Comparison of ENCODE assay signal across 11 cellular contexts in genomic region chr13:99983401-99984133, GRCh38. TPM values are rescaled to one million over a fixed set of nuclear protein-coding genes. Genes with fewer than 3 reads are reported as not detected.
DNase-seq lines count a peak whose midpoint lies in the region; ATAC-seq, FAIRE-seq and TF ChIP-seq lines count a peak whose summit lies in the region.
"Had no signal": no experiment of that assay in that cellular context is flagged by ENCODE, and none has a peak within 500 bp of the region (broad histone marks: within the 10 kb centered on the region; RNA-seq: fewer than 3 reads in every experiment).

No MANE protein-coding gene starts in this region.

- no peak overlapping the region for H4K5ac ChIP-seq in H1 (ENCODE audit: insufficient read length, low read depth, low read length)

- H3K36me3 Mint-ChIP-seq in activated naive CD4-positive, alpha-beta T cell treated with anti-CD3 and anti-CD28 coated beads, Interleukin-2, amount 50 U/mL, for 24 hours = peaks cover 7% of the 10 kb centered on the region
- peaks cover 6 to 11% of the 10 kb centered on the region in 2 donors for H3K36me3 Mint-ChIP-seq in stimulated activated naive B cell treated with anti-CD40 and anti-IgM and Interleukin-4, amounts not matched to agents 10 μg/mL and 1 μg/mL and 100 μg/mL, for 72 hours

- H4K8ac ChIP-seq in H1 (ENCODE audit: extremely low read depth, insufficient read depth, low read length) = no peak overlapping the region

- H3K36me3 ChIP-seq in PC-9 (ENCODE audit: low read depth) (0 out of 2 replicates have a peak, but pooled peaks cover 8% of the 10 kb centered on the region), H1 (ENCODE audit: control insufficient read depth in 2 of 4, insufficient read depth in 4 of 4, low read length in 3 of 4) (peaks cover 18 to 48% (median 31%) of the 10 kb centered on the region in 4 experiments; a peak in 6 of 8 replicates)

- BruUV-seq in PC-9 (replicated peaks; lab: Mats Ljungman, UMichigan) = TSS peak; percentile 41

- no peaks in the 10 kb centered on the region for H3K9me2 ChIP-seq in PC-9 (ENCODE audit: insufficient read depth)

- TF ChIP-seq POLR2A in H1 (IDR thresholded peaks at IDR 0.05; ENCODE audit: control extremely low read depth in 1 of 2, low read depth in 2 of 2, low read length in 2 of 2) = 0 out of 3 replicates have a peak, but pooled peaks of 1 of the 2 experiments have one; percentile 38

- 3% methylated on average over 40 of the region's 40 CpGs; no CpG with 5 or more reads in 1 of the 2 experiments for WGBS in H1 (ENCODE audit: extremely low coverage in 1 of 2, insufficient coverage in 1 of 2, insufficient read length in 1 of 2, insufficient replicate concordance in 2 of 2, low coverage in 1 of 2, low lambda C conversion rate in 2 of 2, missing lambda C conversion rate in 1 of 2), 2 experiments

- TF ChIP-seq CTCF in PC-9 (conservative IDR thresholded peaks at IDR 0.05) = no peak
- no peak for TF ChIP-seq CTCF in H1 (IDR thresholded peaks at IDR 0.05; ENCODE audit: control extremely low read depth in 1 of 3, insufficient read depth in 1 of 3, low read depth in 1 of 3, low read length in 3 of 3)

- no peak overlapping the region for H2BK20ac ChIP-seq in H1 (ENCODE audit: low read length)

- H3K27ac ChIP-seq in PC-9 = no peak overlapping the region
- peak overlapping the region; percentile 32; the same call in 1 of the 2 replicates for H3K27ac ChIP-seq in H1 (ENCODE audit: low read depth, low read length)

- peaks cover 8% of the 10 kb centered on the region for H3K9me3 Mint-ChIP-seq in activated naive CD4-positive, alpha-beta T cell treated with anti-CD3 and anti-CD28 coated beads, Interleukin-2, amount 50 U/mL, for 24 hours
- H3K9me3 Mint-ChIP-seq in stimulated activated naive B cell treated with anti-CD40 and anti-IgM and Interleukin-4, amounts not matched to agents 10 μg/mL and 1 μg/mL and 100 μg/mL, for 72 hours = peaks cover 4 to 5% of the 10 kb centered on the region in 2 donors

- peak overlapping the region; percentile 94 for H3K27ac Mint-ChIP-seq in activated naive CD4-positive, alpha-beta T cell treated with anti-CD3 and anti-CD28 coated beads, Interleukin-2, amount 50 U/mL, for 24 hours
- H3K27ac Mint-ChIP-seq in stimulated activated naive B cell treated with anti-CD40 and anti-IgM and Interleukin-4, amounts not matched to agents 10 μg/mL and 1 μg/mL and 100 μg/mL, for 72 hours = peak overlapping the region; percentile 90

- H2BK12ac ChIP-seq in H1 (ENCODE audit: low read depth, low read length) = no peak overlapping the region

- H3F3A ChIP-seq in PC-9 (ENCODE audit: insufficient read depth, low read depth) = peaks cover 11% of the 10 kb centered on the region

- no peak for DNase-seq in activated naive CD4-positive, alpha-beta T cell treated with anti-CD3 and anti-CD28 coated beads, Interleukin-2, amount 50 U/mL, for 16 hours
- peak in 1 of 2 experiments; percentile 51 for DNase-seq in PC-9
- DNase-seq in H1 (ENCODE audit: low read depth in 1 of 2, low spot score in 2 of 2) = peak in 1 of 2 experiments; percentile 46
- DNase-seq in stimulated activated naive B cell treated with anti-CD40 and anti-IgM and Interleukin-4, amounts not matched to agents 10 μg/mL and 1 μg/mL and 100 μg/mL, for 72 hours = no peak
- DNase-seq in left ventricle myocardium superior = no peak
- DNase-seq: central memory CD4-positive, alpha-beta T cell had no signal

- peak overlapping the region; percentile 88 for H2AFZ ChIP-seq in PC-9
- no peak overlapping the region for H2AFZ ChIP-seq in H1 (ENCODE audit: low read length)

- H3K14ac ChIP-seq in H1 (ENCODE audit: insufficient read length) = no peak overlapping the region

- ATAC-seq in stimulated activated naive B cell treated with anti-CD40 and anti-IgM and Interleukin-4, amounts not matched to agents 10 μg/mL and 1 μg/mL and 100 μg/mL, for 72 hours (replicated peaks) = no peak
- ATAC-seq in HG03175 (IDR thresholded peaks at IDR 0.05; ENCODE audit: unreplicated experiment) (no peak), left ventricle myocardium superior (no peak), GM19035 (IDR thresholded peaks at IDR 0.05; ENCODE audit: unreplicated experiment) (no peak)

- TF ChIP-seq EP300 in H1 (IDR thresholded peaks at IDR 0.05; ENCODE audit: borderline replicate concordance in 1 of 2, low read depth in 2 of 2, low read length in 2 of 2) = no peak

- H3K4ac ChIP-seq in H1 (replicated peaks; ENCODE audit: insufficient read length, low read depth, low read length) = peak overlapping the region; percentile 2

- H2BK120ac ChIP-seq in H1 (replicated peaks; ENCODE audit: low read depth, low read length) = peak overlapping the region; percentile 7

- no peak overlapping the region for H2BK15ac ChIP-seq in H1 (ENCODE audit: low read length)

- no peak overlapping the region for H2AK5ac ChIP-seq in H1 (ENCODE audit: low read depth, low read length)

- peak overlapping the region; percentile 98 for H3K4me3 ChIP-seq in PC-9
- H3K4me3 ChIP-seq in H1 (ENCODE audit: extremely low read depth in 1 of 4, insufficient read depth in 2 of 4, low read depth in 3 of 4, low read length in 4 of 4) = peak overlapping the region; percentile 93 to 96 (median 94)
- H3K4me3 ChIP-seq: smooth muscle cell had no signal

- peak overlapping the region; percentile 90 for H3K56ac ChIP-seq in H1 (replicated peaks; ENCODE audit: insufficient read length, low read depth, low read length)

- H3K4me2 ChIP-seq in PC-9 (peak overlapping the region; percentile 98), H1 (ENCODE audit: insufficient read depth in 1 of 2, low read depth in 2 of 2, low read length in 2 of 2) (peak overlapping the region; percentile 83 to 95)
- H3K4me2 ChIP-seq: smooth muscle cell had no signal

- peaks cover 15% of the 10 kb centered on the region for H3K4me1 Mint-ChIP-seq in activated naive CD4-positive, alpha-beta T cell treated with anti-CD3 and anti-CD28 coated beads, Interleukin-2, amount 50 U/mL, for 24 hours
- H3K4me1 Mint-ChIP-seq in stimulated activated naive B cell treated with anti-CD40 and anti-IgM and Interleukin-4, amounts not matched to agents 10 μg/mL and 1 μg/mL and 100 μg/mL, for 72 hours = peaks cover 7 to 10% of the 10 kb centered on the region in 2 donors

- H3K79me1 ChIP-seq in H1 (ENCODE audit: low read depth, low read length) = no peaks in the 10 kb centered on the region; the same call in 1 of the 2 replicates

- no peak; a peak in 1 of 4 replicates for TF ChIP-seq RAD21 in H1 (IDR thresholded peaks at IDR 0.05 in 1 of 2, conservative IDR thresholded peaks at IDR 0.05 in 1 of 2; ENCODE audit: low read depth in 2 of 2, low read length in 2 of 2)

- H3K9me3 ChIP-seq in PC-9 (ENCODE audit: insufficient read depth, low read depth) (no peaks in the 10 kb centered on the region), H1 (ENCODE audit: insufficient read depth in 2 of 2, low read depth in 1 of 2, low read length in 1 of 2) (no peaks in the 10 kb centered on the region; a peak in 1 of 4 replicates)

- peak overlapping the region; percentile 19 for H3K4me3 Mint-ChIP-seq in activated naive CD4-positive, alpha-beta T cell treated with anti-CD3 and anti-CD28 coated beads, Interleukin-2, amount 50 U/mL, for 24 hours
- H3K4me3 Mint-ChIP-seq in stimulated activated naive B cell treated with anti-CD40 and anti-IgM and Interleukin-4, amounts not matched to agents 10 μg/mL and 1 μg/mL and 100 μg/mL, for 72 hours = peak overlapping the region in 1 of 2 donors; percentile 32

- H3K23me2 ChIP-seq in H1 (ENCODE audit: low read depth, low read length) = peaks cover 32% of the 10 kb centered on the region

- CTCF ChIA-PET in PC-9 (lab: Charles Lee) = no interaction called here
- CTCF ChIA-PET in H1 (lab: Charles Lee; ENCODE audit: partially characterized antibody) = interaction anchor here (0.9 to 2.5 kb wide), 7 partner anchors 13 to 328 kb away, joined by 3 to 10 read pairs (median 5); no protein-coding TSS in a partner anchor

- POLR2A ChIA-PET in PC-9 (lab: Charles Lee; ENCODE audit: unreplicated experiment) (no interaction called here), H1 (lab: Charles Lee; ENCODE audit: partially characterized antibody) (interaction anchor here (0.9 to 11.2 kb wide), 9 partner anchors 9 to 507 kb away, joined by 3 to 145 read pairs (median 32); partner anchors contain the start of genes CLYBL and ZIC5)

- peaks cover 7% of the 10 kb centered on the region; the same call in 1 of the 2 replicates for H4K20me1 ChIP-seq in PC-9 (ENCODE audit: insufficient read depth)
- H4K20me1 ChIP-seq in H1 (replicated peaks in 1 of 2; ENCODE audit: control insufficient read depth in 1 of 2, insufficient read depth in 2 of 2, low read length in 2 of 2) = peaks cover 18 to 27% of the 10 kb centered on the region in 2 experiments

- peaks cover 15% of the 10 kb centered on the region for H3K4me1 ChIP-seq in PC-9 (replicated peaks; ENCODE audit: insufficient read depth)
- peaks cover 0 to 14% (median 1%) of the 10 kb centered on the region in 4 experiments; a peak in 6 of 7 replicates for H3K4me1 ChIP-seq in H1 (replicated peaks in 1 of 4; ENCODE audit: control insufficient read depth in 3 of 4, insufficient read depth in 4 of 4, low read length in 3 of 4)

- H3K23ac ChIP-seq in H1 (ENCODE audit: insufficient read length) = no peak overlapping the region

- peak overlapping the region; percentile 52; the same call in 1 of the 2 replicates for H3K18ac ChIP-seq in H1 (ENCODE audit: extremely low read depth, low read length)

- H3K9ac ChIP-seq in H1 (replicated peaks in 1 of 4; ENCODE audit: extremely low read depth in 1 of 4, low read depth in 3 of 4, low read length in 3 of 4) = peak overlapping the region; percentile 76 to 88 (median 82)

- H3K27me3 ChIP-seq in PC-9 (ENCODE audit: insufficient read depth, low read depth) = no peaks in the 10 kb centered on the region
- H3K27me3 ChIP-seq in H1 (replicated peaks in 1 of 4; ENCODE audit: control insufficient read depth in 3 of 4, extremely low read depth in 1 of 4, insufficient read depth in 3 of 4, low read length in 3 of 4) = peaks cover 0 to 8% (median 0%) of the 10 kb centered on the region in 4 experiments; a peak in 3 of 7 replicates

- H4K91ac ChIP-seq in H1 (replicated peaks; ENCODE audit: insufficient read length, low read length) = no peak overlapping the region

- peak; percentile 65 for FAIRE-seq in H1 (lab: Jason Lieb, UNC)
- FAIRE-seq: GM19239 had no signal

- intact Hi-C loops in PC-9 (cut with micrococcal nuclease; ENCODE audit: unreplicated experiment) (loop anchor here (5.0 to 10.0 kb wide), 2 partner anchors 486 to 531 kb away; no protein-coding TSS in a partner anchor), left ventricle myocardium superior (cut with micrococcal nuclease) (no loop called here)

- H3K79me2 ChIP-seq in PC-9 (ENCODE audit: low read depth) (peaks cover 28% of the 10 kb centered on the region), H1 (ENCODE audit: control insufficient read depth in 1 of 2, insufficient read depth in 2 of 2, low read length in 2 of 2) (peaks cover 21 to 66% of the 10 kb centered on the region in 2 experiments)

- H2BK5ac ChIP-seq in H1 (ENCODE audit: low read depth, low read length) = no peak overlapping the region

- H3K27me3 Mint-ChIP-seq in activated naive CD4-positive, alpha-beta T cell treated with anti-CD3 and anti-CD28 coated beads, Interleukin-2, amount 50 U/mL, for 24 hours = peaks cover 37% of the 10 kb centered on the region
- H3K27me3 Mint-ChIP-seq in stimulated activated naive B cell treated with anti-CD40 and anti-IgM and Interleukin-4, amounts not matched to agents 10 μg/mL and 1 μg/mL and 100 μg/mL, for 72 hours = peaks cover 38 to 63% of the 10 kb centered on the region in 2 donors

RNA-seq across cellular contexts. Expression of gene ZIC2, which starts 2.0 kb away (rescaled TPM):
- total RNA-seq in PC-9 (2021) (13.6 and 14.7 TPM in 2 replicates), left ventricle myocardium superior (not detected)
- 372 and 429 TPM in 2 replicates for total RNA-seq in H1 (2021; fragmentation: NEBNext Ultra II Directional; extraction: Animal tissue kit (Norgen Biotek cat#: 25700))
- 53.2 and 67.1 TPM in 2 replicates for polyA plus RNA-seq in H1 (2011; rRNA removed)
- polyA plus RNA-seq in H1 (2011; cell fraction: cytosol; rRNA removed) = 54.3 TPM
- 212 TPM for polyA plus RNA-seq in H1 (2011; cell fraction: nucleus; rRNA removed)
- polyA plus RNA-seq in H1 (2012, experiment 1 of 2) = 149 to 263 TPM (median 185 TPM) in 4 replicates
- polyA plus RNA-seq in H1 (2012, experiment 2 of 2) = 87.1 TPM
- polyA plus RNA-seq in H1 (2013, experiment 1 of 2) = 140 TPM
- 134 TPM for polyA plus RNA-seq in H1 (2013, experiment 2 of 2)
- 32.3 and 40.3 TPM in 2 replicates for polyA minus RNA-seq in H1 (2011; rRNA and poly(A)+ RNA removed)
- 164 TPM for polyA minus RNA-seq in H1 (2011; cell fraction: cytosol; rRNA and poly(A)+ RNA removed)
- polyA minus RNA-seq in H1 (2011; cell fraction: nucleus; rRNA and poly(A)+ RNA removed) = 103 TPM
- total RNA-seq: smooth muscle cell had no signal
- polyA plus RNA-seq: smooth muscle cell had no signal

RNA-seq across cellular contexts. Expression of gene ZIC5, which starts 12.0 kb away (rescaled TPM):
- total RNA-seq in PC-9 (2021) = 0.61 and 0.68 TPM in 2 replicates
- total RNA-seq in H1 (2021; fragmentation: NEBNext Ultra II Directional; extraction: Animal tissue kit (Norgen Biotek cat#: 25700)) = 51.0 and 52.7 TPM in 2 replicates
- 14.2 and 14.8 TPM in 2 replicates for polyA plus RNA-seq in H1 (2011; rRNA removed)
- 13.2 TPM for polyA plus RNA-seq in H1 (2011; cell fraction: cytosol; rRNA removed)
- 22.7 TPM for polyA plus RNA-seq in H1 (2011; cell fraction: nucleus; rRNA removed)
- polyA plus RNA-seq in H1 (2012, experiment 1 of 2) = 16.2 to 29.3 TPM (median 20.3 TPM) in 4 replicates
- 15.1 TPM for polyA plus RNA-seq in H1 (2012, experiment 2 of 2)
- polyA plus RNA-seq in H1 (2013, experiment 1 of 2) = 31.4 TPM
- 28.2 TPM for polyA plus RNA-seq in H1 (2013, experiment 2 of 2)
- polyA minus RNA-seq in H1 (2011; rRNA and poly(A)+ RNA removed) = 16.6 and 20.0 TPM in 2 replicates
- polyA minus RNA-seq in H1 (2011; cell fraction: cytosol; rRNA and poly(A)+ RNA removed) = 22.3 TPM
- polyA minus RNA-seq in H1 (2011; cell fraction: nucleus; rRNA and poly(A)+ RNA removed) = 42.4 TPM
- total RNA-seq in left ventricle myocardium superior = not detected
- total RNA-seq: smooth muscle cell had no signal
- polyA plus RNA-seq: smooth muscle cell had no signal

Comparison
In these comparisons a context has a peak if more than half of its experiments do, and no peak if none do; other contexts are left out.
1. RNA of gene ZIC2, which starts 2.0 kb away (total RNA-seq): 372 to 429 TPM in H1; 13.6 to 14.7 TPM in PC-9 and not detected in left ventricle myocardium superior (single experiment); every median in the first group is over 10 times any median in the second.
2. RNA of gene ZIC5, which starts 12.0 kb away (total RNA-seq): 51.0 to 52.7 TPM in H1; 0.61 to 0.68 TPM in PC-9 and not detected in left ventricle myocardium superior (single experiment); every median in the first group is over 10 times any median in the second.